ENCODE assay signal across 29 cellular contexts in genomic region chr17:30137158-30137557, GRCh38.
"Had no signal": no experiment of that assay in that cellular context is flagged by ENCODE, and none has a peak within 500 bp of the region (broad histone marks: within the 10 kb centered on the region; RNA-seq: fewer than 3 reads in every experiment).

No MANE protein-coding gene starts in this region.

- H3K27ac ChIP-seq: ascending aorta, cardiac muscle cell, PC-9 had no signal

- H3K27me3 ChIP-seq: ascending aorta, cardiac muscle cell had no signal

- H3K9me3 Mint-ChIP-seq: activated CD4-positive, alpha-beta T cell treated with anti-CD3 and anti-CD28 coated beads, Interleukin-2, amount 10 ng/mL, durations not matched to agents 7 days and 5 days; activated naive CD4-positive, alpha-beta T cell treated with anti-CD3 and anti-CD28 coated beads, Interleukin-2, amount 50 U/mL, for 24 hours; activated naive CD8-positive, alpha-beta T cell treated with anti-CD3 and anti-CD28 coated beads, Interleukin-2, amount 10 ng/mL, durations not matched to agents 7 days and 5 days; activated T-cell treated with anti-CD3 and anti-CD28 coated beads, Interleukin-2, amount 50 U/mL, for 24 hours; activated T-helper 2 cell treated with anti-CD3 and anti-CD28 coated beads, Interferon-gamma antibody, Interleukin-2, Interleukin-4, amounts not matched to agents 10 μg/mL and 5 μg/mL and 100 μg/mL, durations not matched to agents 14 hours and 24 hours and 36 hours; central memory CD8-positive, alpha-beta T cell had no signal

- H3K9me3 ChIP-seq: ascending aorta had no signal

- FAIRE-seq: TTC549 had no signal

- H3K27me3 Mint-ChIP-seq: activated CD4-positive, alpha-beta T cell treated with anti-CD3 and anti-CD28 coated beads for 36 hours; activated CD4-positive, alpha-beta T cell treated with anti-CD3 and anti-CD28 coated beads, Interleukin-2, amount 10 ng/mL, durations not matched to agents 7 days and 5 days; activated naive CD4-positive, alpha-beta T cell treated with anti-CD3 and anti-CD28 coated beads, Interleukin-2, amount 50 U/mL, for 24 hours; activated naive CD8-positive, alpha-beta T cell treated with anti-CD3 and anti-CD28 coated beads, Interleukin-2, amount 10 ng/mL, durations not matched to agents 7 days and 5 days; activated T-cell treated with anti-CD3 and anti-CD28 coated beads, Interleukin-2, amount 50 U/mL, for 24 hours; central memory CD8-positive, alpha-beta T cell had no signal

- DNase-seq: activated CD4-positive, alpha-beta T cell treated with anti-CD3 and anti-CD28 coated beads for 36 hours; activated CD4-positive, alpha-beta T cell treated with anti-CD3 and anti-CD28 coated beads, Interleukin-2, amount 10 ng/mL, durations not matched to agents 7 days and 5 days; activated CD4-positive, alpha-beta T cell treated with anti-CD3 and anti-CD28 coated beads, Interleukin-2, amount 50 U/mL, for 48 hours; activated CD8-positive, alpha-beta T cell treated with anti-CD3 and anti-CD28 coated beads, Interleukin-2, amount 10 ng/mL, durations not matched to agents 7 days and 5 days; activated gamma-delta T cell; activated naive CD4-positive, alpha-beta T cell treated with Interleukin-2 at 50 U/mL for 16 hours; activated naive CD8-positive, alpha-beta T cell treated with anti-CD3 and anti-CD28 coated beads, Interleukin-2, amount 10 ng/mL, durations not matched to agents 7 days and 5 days; activated T-cell treated with anti-CD3 and anti-CD28 coated beads, Interleukin-2, amount 50 U/mL, for 24 hours; amygdala; MM.1S; MV-4-11; NCI-H1092; NCI-H1436 treated with DMSO at 0.1 percent for 48 hours; NCI-H1694 treated with DMSO at 0.1 percent for 48 hours; NCI-H2029; NCI-H345; NCI-H510A; NCI-H526; NCI-H748 treated with DMSO at 0.1 percent for 48 hours; NK-92 treated with Interleukin-12 subunit alpha and Interleukin-12 subunit beta, amount 100 ng/mL, for 24 hours; PC-9; Right ventricle myocardium superior had no signal

- ATAC-seq: activated CD4-positive, alpha-beta T cell treated with anti-CD3 and anti-CD28 coated beads for 36 hours; activated CD4-positive, CD25-positive, alpha-beta regulatory T cell treated with anti-CD3 and anti-CD28 coated beads, Interleukin-2, amount 50 U/mL, for 24 hours; activated CD8-positive, alpha-beta T cell treated with anti-CD3 and anti-CD28 coated beads, Interleukin-2, amount 10 ng/mL, durations not matched to agents 7 days and 5 days had no signal

- H3K4me2 ChIP-seq: PC-9 had no signal

- H3K4me3 Mint-ChIP-seq: activated CD4-positive, alpha-beta T cell treated with anti-CD3 and anti-CD28 coated beads for 36 hours; activated CD4-positive, alpha-beta T cell treated with anti-CD3 and anti-CD28 coated beads, Interleukin-2, amount 10 ng/mL, durations not matched to agents 7 days and 5 days; activated CD8-positive, alpha-beta T cell treated with anti-CD3 and anti-CD28 coated beads, Interleukin-2, amount 10 ng/mL, durations not matched to agents 7 days and 5 days; activated naive CD4-positive, alpha-beta T cell treated with anti-CD3 and anti-CD28 coated beads, Interleukin-2, amount 50 U/mL, for 24 hours; activated naive CD8-positive, alpha-beta T cell treated with anti-CD3 and anti-CD28 coated beads, Interleukin-2, amount 10 ng/mL, durations not matched to agents 7 days and 5 days; activated T-cell treated with anti-CD3 and anti-CD28 coated beads, Interleukin-2, amount 50 U/mL, for 24 hours; central memory CD8-positive, alpha-beta T cell had no signal

- H3K27ac Mint-ChIP-seq: activated CD4-positive, alpha-beta T cell treated with anti-CD3 and anti-CD28 coated beads for 36 hours; activated CD4-positive, alpha-beta T cell treated with anti-CD3 and anti-CD28 coated beads, Interleukin-2, amount 10 ng/mL, durations not matched to agents 7 days and 5 days; activated CD8-positive, alpha-beta T cell treated with anti-CD3 and anti-CD28 coated beads, Interleukin-2, amount 10 ng/mL, durations not matched to agents 7 days and 5 days; activated naive CD4-positive, alpha-beta T cell treated with anti-CD3 and anti-CD28 coated beads, Interleukin-2, amount 50 U/mL, for 24 hours; activated naive CD8-positive, alpha-beta T cell treated with anti-CD3 and anti-CD28 coated beads, Interleukin-2, amount 10 ng/mL, durations not matched to agents 7 days and 5 days; activated T-cell treated with anti-CD3 and anti-CD28 coated beads, Interleukin-2, amount 50 U/mL, for 24 hours; activated T-helper 2 cell treated with anti-CD3 and anti-CD28 coated beads, Interferon-gamma antibody, Interleukin-2, Interleukin-4, amounts not matched to agents 10 μg/mL and 5 μg/mL and 100 μg/mL, durations not matched to agents 14 hours and 24 hours and 36 hours had no signal

- H3K4me1 ChIP-seq: ascending aorta had no signal

- H2AFZ ChIP-seq: PC-9 had no signal

- H3K4me3 ChIP-seq: ascending aorta, cardiac muscle cell, PC-9 had no signal
